Comparison of ENCODE assay signal across 8 cellular contexts in genomic region chr20:34713194-34713943, GRCh38. TPM values are rescaled to one million over a fixed set of nuclear protein-coding genes. Genes with fewer than 3 reads are reported as not detected.
A peak's percentile ranks its signal among the peaks of the same experiment; 100 is the strongest.
DNase-seq lines count a peak whose midpoint lies in the region; ATAC-seq and TF ChIP-seq lines count a peak whose summit lies in the region.

No MANE protein-coding gene starts in this region.

- H3K4me1 Mint-ChIP-seq in CD4-positive, alpha-beta T cell (ENCODE audit: low read depth) = peaks cover 16% of the 10 kb centered on the region
- peaks cover 30% of the 10 kb centered on the region for H3K4me1 Mint-ChIP-seq in activated T-helper 2 cell treated with anti-CD3 and anti-CD28 coated beads, Interferon-gamma antibody, Interleukin-2, Interleukin-4, amounts not matched to agents 10 μg/mL and 5 μg/mL and 100 μg/mL, durations not matched to agents 14 hours and 24 hours and 36 hours (ENCODE audit: low read depth)

- H3K27ac Mint-ChIP-seq in CD4-positive, alpha-beta T cell = peak overlapping the region; percentile 94
- H3K27ac Mint-ChIP-seq in activated T-helper 2 cell treated with anti-CD3 and anti-CD28 coated beads, Interferon-gamma antibody, Interleukin-2, Interleukin-4, amounts not matched to agents 10 μg/mL and 5 μg/mL and 100 μg/mL, durations not matched to agents 14 hours and 24 hours and 36 hours = peak overlapping the region; percentile 35

- intact Hi-C loops in CD4-positive, alpha-beta T cell (cut with DNase I, micrococcal nuclease) = no loop called here
- intact Hi-C loops in activated T-helper 2 cell treated with anti-CD3 and anti-CD28 coated beads, Interferon-gamma antibody, Interleukin-2, Interleukin-4, amounts not matched to agents 10 μg/mL and 5 μg/mL and 100 μg/mL, durations not matched to agents 14 hours and 24 hours and 36 hours (cut with micrococcal nuclease) = loop anchor here (5.0 kb wide), 1 partner anchor 54 kb away; no protein-coding TSS in a partner anchor

- no peaks in the 10 kb centered on the region for H3K27me3 Mint-ChIP-seq in CD4-positive, alpha-beta T cell
- no peaks in the 10 kb centered on the region for H3K27me3 Mint-ChIP-seq in activated T-helper 2 cell treated with anti-CD3 and anti-CD28 coated beads, Interferon-gamma antibody, Interleukin-2, Interleukin-4, amounts not matched to agents 10 μg/mL and 5 μg/mL and 100 μg/mL, durations not matched to agents 14 hours and 24 hours and 36 hours (ENCODE audit: low read depth)

- H3K9me3 Mint-ChIP-seq in CD4-positive, alpha-beta T cell = no peaks in the 10 kb centered on the region
- no peaks in the 10 kb centered on the region for H3K9me3 Mint-ChIP-seq in activated T-helper 2 cell treated with anti-CD3 and anti-CD28 coated beads, Interferon-gamma antibody, Interleukin-2, Interleukin-4, amounts not matched to agents 10 μg/mL and 5 μg/mL and 100 μg/mL, durations not matched to agents 14 hours and 24 hours and 36 hours

- no peak for ATAC-seq in CD4-positive, alpha-beta T cell (ENCODE audit: poor library complexity)

- CTCF ChIA-PET in CD4-positive, alpha-beta T cell (lab: Charles Lee) = interaction anchor here (1.3 kb wide), 1 partner anchor 9 kb away, joined by 3 read pairs; the partner anchor contains the start of gene TP53INP2

- no peaks in the 10 kb centered on the region for H3K9me3 ChIP-seq in CD4-positive, alpha-beta T cell (ENCODE audit: control insufficient read depth, low read length)

- H3K27ac ChIP-seq in CD4-positive, alpha-beta T cell (ENCODE audit: low read depth, low read length) = no peak overlapping the region

- no peak for DNase-seq in CD4-positive, alpha-beta T cell
- DNase-seq in HS-5 (ENCODE audit: low read depth) = peak; percentile 99
- no peak for DNase-seq in activated T-helper 2 cell treated with anti-CD3 and anti-CD28 coated beads, Interferon-gamma antibody, Interleukin-2, Interleukin-4, amounts not matched to agents 10 μg/mL and 5 μg/mL and 100 μg/mL, durations not matched to agents 14 hours and 24 hours and 36 hours (ENCODE audit: low spot score)
- peak; percentile 98 for DNase-seq in kidney tubule cell (ENCODE audit: low spot score)
- no peak for DNase-seq in ecto neural progenitor cell (ENCODE audit: low spot score)
- DNase-seq in HuH-7.5 (ENCODE audit: low spot score) = no peak
- no peak for DNase-seq in GM10266 (ENCODE audit: extremely low spot score)
- no peak for DNase-seq in NCI-H2227 (lab: John Stamatoyannopoulos, UW; ENCODE audit: unreplicated experiment)

- peak overlapping the region; percentile 36 for H3K4me3 Mint-ChIP-seq in CD4-positive, alpha-beta T cell
- H3K4me3 Mint-ChIP-seq in activated T-helper 2 cell treated with anti-CD3 and anti-CD28 coated beads, Interferon-gamma antibody, Interleukin-2, Interleukin-4, amounts not matched to agents 10 μg/mL and 5 μg/mL and 100 μg/mL, durations not matched to agents 14 hours and 24 hours and 36 hours (ENCODE audit: low read depth) = no peak overlapping the region

- POLR2A ChIA-PET in CD4-positive, alpha-beta T cell (lab: Charles Lee) = no interaction called here

- TF ChIP-seq CTCF in CD4-positive, alpha-beta T cell (IDR thresholded peaks at IDR 0.05) = no peak
- TF ChIP-seq CTCF in GM10266 (IDR thresholded peaks at IDR 0.05; ENCODE audit: control insufficient read depth, insufficient read depth, low read depth, missing control alignments) = no peak

- peaks cover 44% of the 10 kb centered on the region for H3K36me3 Mint-ChIP-seq in CD4-positive, alpha-beta T cell (ENCODE audit: low read depth)
- H3K36me3 Mint-ChIP-seq in activated T-helper 2 cell treated with anti-CD3 and anti-CD28 coated beads, Interferon-gamma antibody, Interleukin-2, Interleukin-4, amounts not matched to agents 10 μg/mL and 5 μg/mL and 100 μg/mL, durations not matched to agents 14 hours and 24 hours and 36 hours (ENCODE audit: low read depth) = peaks cover 44% of the 10 kb centered on the region

- H3K27me3 ChIP-seq in CD4-positive, alpha-beta T cell (ENCODE audit: control insufficient read depth, insufficient read depth, low read length) = no peaks in the 10 kb centered on the region

RNA-seq across cellular contexts. Expression of gene TP53INP2, which starts 9.2 kb away (rescaled TPM):
- 10 to 100 TPM; 65.8 to 72.7 TPM for total RNA-seq in CD4-positive, alpha-beta T cell
- total RNA-seq in activated T-helper 2 cell treated with anti-CD3 and anti-CD28 coated beads, Interferon-gamma antibody, Interleukin-2, Interleukin-4, amounts not matched to agents 10 μg/mL and 5 μg/mL and 100 μg/mL, durations not matched to agents 14 hours and 24 hours and 36 hours = 4.8 and 5.5 TPM in 2 replicates

RNA-seq across cellular contexts. Expression of gene PIGU, which starts 36.5 kb away (rescaled TPM):
- 1 to 10 TPM; 4.6 to 5.5 TPM for total RNA-seq in CD4-positive, alpha-beta T cell
- total RNA-seq in activated T-helper 2 cell treated with anti-CD3 and anti-CD28 coated beads, Interferon-gamma antibody, Interleukin-2, Interleukin-4, amounts not matched to agents 10 μg/mL and 5 μg/mL and 100 μg/mL, durations not matched to agents 14 hours and 24 hours and 36 hours = 24.9 and 25.7 TPM in 2 replicates

Comparison
In these comparisons a context has a peak if more than half of its experiments do, and no peak if none do; other contexts are left out.
1. DNase-seq: peak in HS-5 (single experiment) and kidney tubule cell (single experiment); none in CD4-positive, alpha-beta T cell (0 of 10), activated T-helper 2 cell treated with anti-CD3 and anti-CD28 coated beads, Interferon-gamma antibody, Interleukin-2, Interleukin-4, amounts not matched to agents 10 μg/mL and 5 μg/mL and 100 μg/mL, durations not matched to agents 14 hours and 24 hours and 36 hours (single experiment), ecto neural progenitor cell (single experiment), HuH-7.5 (single experiment), GM10266 (single experiment) and NCI-H2227 (single experiment).
2. RNA of gene TP53INP2, which starts 9.2 kb away (total RNA-seq): 65.8 to 72.7 TPM in CD4-positive, alpha-beta T cell; 4.8 to 5.5 TPM in activated T-helper 2 cell treated with anti-CD3 and anti-CD28 coated beads, Interferon-gamma antibody, Interleukin-2, Interleukin-4, amounts not matched to agents 10 μg/mL and 5 μg/mL and 100 μg/mL, durations not matched to agents 14 hours and 24 hours and 36 hours; every median in the first group is over 10 times any median in the second.